16 cellular contexts compared by ENCODE assay signal in the genomic region with DNA sequence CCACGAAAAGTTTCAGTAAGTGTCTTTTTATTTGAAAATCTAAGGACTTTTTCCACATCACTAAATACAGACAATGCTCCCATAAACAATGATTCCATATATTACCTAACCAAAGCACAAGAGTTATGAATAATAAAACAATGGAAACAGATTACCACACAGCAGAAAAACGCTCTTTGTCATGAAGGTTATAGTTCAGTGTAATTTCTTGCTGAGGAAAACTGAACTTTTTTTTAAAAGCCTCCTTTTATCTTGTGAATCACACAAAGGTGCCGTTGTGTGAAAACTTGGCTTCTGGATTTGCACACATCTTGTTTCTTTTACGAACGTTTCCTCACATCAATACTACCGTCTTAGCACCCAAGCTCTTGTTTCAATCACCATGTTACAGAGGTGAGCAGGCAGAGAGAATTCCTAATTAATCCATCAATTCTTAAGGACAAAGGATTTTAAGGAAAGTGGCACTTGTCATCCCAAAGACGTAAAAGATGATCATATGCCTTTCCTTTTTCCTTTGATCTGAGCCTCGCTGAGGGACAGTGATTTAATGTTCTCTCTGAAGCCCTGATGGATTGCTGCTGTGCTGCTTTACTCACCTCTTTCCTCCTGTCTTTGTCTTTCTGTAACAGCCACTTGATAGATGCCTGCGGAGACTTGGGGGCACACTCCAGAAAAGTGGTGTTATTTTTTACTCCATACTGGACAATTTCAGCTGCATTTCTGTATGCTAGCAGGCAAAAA.
DNase-seq lines count a peak whose midpoint lies in the region; ATAC-seq, FAIRE-seq and TF ChIP-seq lines count a peak whose summit lies in the region.
"Had no signal": no experiment of that assay in that cellular context is flagged by ENCODE, and none has a peak within 500 bp of the region (broad histone marks: within the 10 kb centered on the region; RNA-seq: fewer than 3 reads in every experiment).

No MANE protein-coding gene starts in this region.

- H3K27ac ChIP-seq in cardiac muscle cell (peak overlapping the region; percentile 35), heart left ventricle (peak overlapping the region in 1 of 12 donors; percentile 18), ectodermal cell (ENCODE audit: insufficient read depth, low read depth, low read length, poor library complexity, severe bottlenecking) (peak overlapping the region; percentile 71)
- H3K27ac ChIP-seq: adrenal gland, spleen had no signal

- H3K36me3 ChIP-seq in cardiac muscle cell (no peaks in the 10 kb centered on the region), heart left ventricle (peaks cover 0 to 38% (median 0%) of the 10 kb centered on the region in 9 donors), ectodermal cell (ENCODE audit: control insufficient read depth, insufficient read depth, low read length) (no peaks in the 10 kb centered on the region)
- H3K36me3 ChIP-seq: adrenal gland, spleen had no signal

- no peaks in the 10 kb centered on the region for H3K27me3 ChIP-seq in cardiac muscle cell
- H3K27me3 ChIP-seq in heart left ventricle, result no peaks in the 10 kb centered on the region
- H3K27me3 ChIP-seq in ectodermal cell (ENCODE audit: control insufficient read depth, insufficient read depth, low read length, poor library complexity, severe bottlenecking), result no peaks in the 10 kb centered on the region
- H3K27me3 ChIP-seq: adrenal gland, spleen had no signal

- H3K4me3 ChIP-seq in cardiac muscle cell (no peak overlapping the region), heart left ventricle (no peak overlapping the region), ectodermal cell (ENCODE audit: insufficient read depth, low read depth, low read length) (no peak overlapping the region)
- H3K4me3 ChIP-seq: adrenal gland, spleen had no signal

- DNase-seq in cardiac muscle cell (ENCODE audit: low read depth in 1 of 2, low spot score in 1 of 2) (peak in 1 of 2 donors; percentile 25), heart left ventricle (no peak), midbrain (lab: John Stamatoyannopoulos, UW) (peak; percentile 21), urothelium cell line (ENCODE audit: low spot score) (no peak), GDM1 (lab: John Stamatoyannopoulos, UW) (no peak)
- DNase-seq: 8988T; adrenal gland; CD8-positive, alpha-beta T cell; HFFc6; NCI-H187; NCI-H526; spleen had no signal

- peak; percentile 78 for FAIRE-seq in urothelium cell line (lab: Jason Lieb, UNC)

- no peak for TF ChIP-seq CTCF in cardiac muscle cell (IDR thresholded peaks at IDR 0.05; ENCODE audit: low read depth, low read length)
- no peak for TF ChIP-seq CTCF in heart left ventricle (IDR thresholded peaks at IDR 0.05)

- H3K9me3 ChIP-seq in cardiac muscle cell (ENCODE audit: low read depth), result no peaks in the 10 kb centered on the region
- H3K9me3 ChIP-seq in heart left ventricle, result no peaks in the 10 kb centered on the region
- H3K9me3 ChIP-seq in ectodermal cell (ENCODE audit: control insufficient read depth, low read length), result no peaks in the 10 kb centered on the region
- H3K9me3 ChIP-seq: adrenal gland, spleen had no signal

- no peak for ATAC-seq in heart left ventricle
- no peak for ATAC-seq in HG03520 (IDR thresholded peaks at IDR 0.05; ENCODE audit: unreplicated experiment)
- ATAC-seq in HG03039 (IDR thresholded peaks at IDR 0.05; ENCODE audit: unreplicated experiment), result no peak
- ATAC-seq: activated T-helper 17 cell treated with anti-CD3 and anti-CD28 coated beads, Interleukin-2, amount 50 U/mL, for 72 hours; CD8-positive, alpha-beta T cell had no signal

- intact Hi-C loops in heart left ventricle (cut with DNase I), result no loop called here

- 60 to 65% (median 63%) methylated on average over 9 of the region's 9 CpGs for WGBS in heart left ventricle, 4 donors
- WGBS in ectodermal cell, 2 experiments, result 53 to 56% methylated on average over 8 to 9 of the region's 9 CpGs

- H3K4me1 ChIP-seq in cardiac muscle cell (ENCODE audit: low read depth) (peaks cover 9% of the 10 kb centered on the region), heart left ventricle (no peaks in the 10 kb centered on the region), ectodermal cell (ENCODE audit: control insufficient read depth, insufficient read depth, low read length) (peaks cover 10% of the 10 kb centered on the region)
- H3K4me1 ChIP-seq: adrenal gland, spleen had no signal

- TF ChIP-seq POLR2A in heart left ventricle (IDR thresholded peaks at IDR 0.05), result no peak
